1 cellular context compared by ENCODE assay signal in genomic region chr22:19517171-19517500, GRCh38.
A peak's percentile ranks its signal among the peaks of the same experiment; 100 is the strongest.
TF ChIP-seq lines count a peak whose summit lies in the region.

No MANE protein-coding gene starts in this region.

TF ChIP-seq in K562, 482 proteins besides CTCF, POLR2A, EP300 and RAD21:
- peak; percentile 65; the same call in 1 of the 2 replicates for TF ChIP-seq HOMEZ (CRISPR knock-in tag; IDR thresholded peaks at IDR 0.05)
- TF ChIP-seq PML (IDR thresholded peaks at IDR 0.05; ENCODE audit: low read length), result no peak
- TF ChIP-seq MTF1 (CRISPR knock-in tag; IDR thresholded peaks at IDR 0.05; ENCODE audit: borderline replicate concordance), result 0 out of 2 replicates have a peak, but pooled peaks have one; percentile 62
- peak; percentile 56; the same call in 1 of the 2 replicates for TF ChIP-seq ZNF277 (CRISPR knock-in tag; IDR thresholded peaks at IDR 0.05; ENCODE audit: borderline replicate concordance)
- TF ChIP-seq ZNF143 (CRISPR knock-in tag; IDR thresholded peaks at IDR 0.05), result 0 out of 2 replicates have a peak, but pooled peaks have one; percentile 4
- 0 out of 4 replicates have a peak, but pooled peaks of 1 of the 2 experiments have one; percentile 28 for TF ChIP-seq MLX (CRISPR knock-in tag; conservative IDR thresholded peaks at IDR 0.05)
- no peak for TF ChIP-seq ZNF282 (CRISPR knock-in tag; IDR thresholded peaks at IDR 0.05)
- TF ChIP-seq CBX1 (IDR thresholded peaks at IDR 0.05; ENCODE audit: low read depth), result 0 out of 2 replicates have a peak, but pooled peaks have one; percentile 37
- TF ChIP-seq ZNF764 (CRISPR knock-in tag; IDR thresholded peaks at IDR 0.05; ENCODE audit: low read depth), result 0 out of 2 replicates have a peak, but pooled peaks have one; percentile 5
- TF ChIP-seq USF1 (CRISPR knock-in tag; IDR thresholded peaks at IDR 0.05), result 0 out of 2 replicates have a peak, but pooled peaks have one; percentile 10
- no peak for TF ChIP-seq LEF1 (IDR thresholded peaks at IDR 0.05)
- 0 out of 4 replicates have a peak, but pooled peaks of 1 of the 2 experiments have one; percentile 27 for TF ChIP-seq MAZ (CRISPR knock-in tag; conservative IDR thresholded peaks at IDR 0.05 in 1 of 2, IDR thresholded peaks at IDR 0.05 in 1 of 2)
- 0 out of 2 replicates have a peak, but pooled peaks have one; percentile 15 for TF ChIP-seq ZNF133 (CRISPR knock-in tag; IDR thresholded peaks at IDR 0.05)
- 0 out of 6 replicates have a peak, but pooled peaks of 1 of the 3 experiments have one; percentile 10 for TF ChIP-seq ZBTB11 (CRISPR knock-in tag; IDR thresholded peaks at IDR 0.05)
- 0 out of 2 replicates have a peak, but pooled peaks have one; percentile 11 for TF ChIP-seq E2F5 (CRISPR knock-in tag; IDR thresholded peaks at IDR 0.05)
- peak; percentile 73; the same call in 1 of the 2 replicates for TF ChIP-seq IRF2 (CRISPR knock-in tag; IDR thresholded peaks at IDR 0.05)
- TF ChIP-seq RBM15 (IDR thresholded peaks at IDR 0.05; ENCODE audit: insufficient read depth, low read length), result no peak
- peak; percentile 72 for TF ChIP-seq POLR2G (IDR thresholded peaks at IDR 0.05; ENCODE audit: low read depth, low read length)
